Comparison of ENCODE assay signal across 15 cellular contexts in the genomic region with DNA sequence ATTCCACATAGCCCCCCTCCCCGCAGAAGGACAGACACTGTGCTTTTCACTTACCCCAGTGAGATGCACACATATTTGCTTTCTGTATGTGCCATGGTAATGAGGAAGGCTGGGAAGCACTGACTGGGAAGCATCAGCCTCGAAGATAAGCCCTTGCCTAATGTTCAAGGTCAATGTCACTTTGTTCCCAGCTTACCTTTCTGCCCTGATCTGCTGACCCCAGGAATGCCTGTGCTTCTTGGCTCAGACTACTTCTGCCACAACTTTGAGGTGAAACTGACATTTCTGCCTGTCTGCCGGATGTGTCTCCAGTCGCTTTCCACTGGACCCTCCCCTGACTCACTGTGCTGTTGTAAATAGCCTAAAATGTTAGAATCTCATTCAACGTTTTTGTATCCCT.
"Had no signal": no experiment of that assay in that cellular context is flagged by ENCODE, and none has a peak within 500 bp of the region (broad histone marks: within the 10 kb centered on the region; RNA-seq: fewer than 3 reads in every experiment).

No MANE protein-coding gene starts in this region.

- H3K4me1 Mint-ChIP-seq: central memory CD8-positive, alpha-beta T cell; immature natural killer cell; natural killer cell; neural crest cell had no signal

- H3K27me3 ChIP-seq: stomach, tibial artery, upper lobe of right lung had no signal

- H3K27ac ChIP-seq: stomach, upper lobe of right lung had no signal

- H3K4me3 Mint-ChIP-seq: central memory CD8-positive, alpha-beta T cell; immature natural killer cell; natural killer cell; neural crest cell had no signal

- H3K4me3 ChIP-seq: stomach, tibial artery, upper lobe of right lung had no signal

- DNase-seq: dermis blood vessel endothelial cell; immature natural killer cell; kidney; left colon; mammary epithelial cell; natural killer cell; posterior cingulate gyrus; small intestine; stimulated activated CD4-positive, alpha-beta T cell treated with anti-CD3 and anti-CD28 coated beads, Interleukin-12 subunit alpha, Interleukin-12 subunit beta, amount 100 ng/mL, for 4 hours; stimulated activated naive CD4-positive, alpha-beta T cell; stomach; tibial artery; upper lobe of right lung had no signal

- ATAC-seq: left colon, natural killer cell, upper lobe of right lung had no signal

- H3K27ac Mint-ChIP-seq: immature natural killer cell, natural killer cell had no signal

- H3K36me3 Mint-ChIP-seq: natural killer cell had no signal

- H3K36me3 ChIP-seq: stomach, tibial artery, upper lobe of right lung had no signal

- H3K9me3 ChIP-seq: stomach, tibial artery, upper lobe of right lung had no signal

- H3K27me3 Mint-ChIP-seq: central memory CD8-positive, alpha-beta T cell had no signal
